Comparison of ENCODE assay signal across 21 cellular contexts in genomic region chr5:132204736-132205135, GRCh38. TPM values are rescaled to one million over a fixed set of nuclear protein-coding genes. Genes with fewer than 3 reads are reported as not detected.
DNase-seq lines count a peak whose midpoint lies in the region; ATAC-seq, FAIRE-seq and TF ChIP-seq lines count a peak whose summit lies in the region.
"Had no signal": no experiment of that assay in that cellular context is flagged by ENCODE, and none has a peak within 500 bp of the region (broad histone marks: within the 10 kb centered on the region; RNA-seq: fewer than 3 reads in every experiment).

No MANE protein-coding gene starts in this region.

- peaks cover 0 to 44% of the 10 kb centered on the region in 2 donors for H3K36me3 ChIP-seq in vagina
- peaks cover 12 to 56% of the 10 kb centered on the region in 2 experiments for H3K36me3 ChIP-seq in HepG2 (replicated peaks in 1 of 2; ENCODE audit: control insufficient read depth in 1 of 2, insufficient read depth in 2 of 2, low read length in 2 of 2)

- DNase-seq in natural killer cell treated with Interleukin-12 subunit alpha and Interleukin-12 subunit beta and Interleukin-15 and Interleukin-18, amount 100 ng/mL, for 72 hours (ENCODE audit: low spot score) = peak; percentile 41
- DNase-seq in natural killer cell (no peak), myocyte (ENCODE audit: low read depth) (peak; percentile 56), vagina (ENCODE audit: extremely low spot score in 2 of 2) (peak; percentile 54 to 79), kidney glomerular epithelial cell (lab: John Stamatoyannopoulos, UW) (no peak), HepG2 (ENCODE audit: low spot score) (no peak), GF-D8 (lab: John Stamatoyannopoulos, UW) (no peak)
- DNase-seq in activated CD8-positive, alpha-beta memory T cell treated with anti-CD3 and anti-CD28 coated beads, Interleukin-2, amount 50 U/mL, for 48 hours = peak; percentile 32
- DNase-seq: C1 segment of cervical spinal cord; CD8-positive, alpha-beta memory T cell; DMS79 treated with DMSO at 0.1 percent for 48 hours; NCI-H1105 treated with DMSO at 0.1 percent for 48 hours; NCI-H1694 treated with DMSO at 0.1 percent for 48 hours; NCI-H774; PC-3; RPMI8226 had no signal

- H3K9me3 ChIP-seq in vagina (no peaks in the 10 kb centered on the region), HepG2 (ENCODE audit: low read length) (no peaks in the 10 kb centered on the region)

- intact Hi-C loops in natural killer cell (cut with micrococcal nuclease) = no loop called here
- intact Hi-C loops in vagina (cut with DNase I) = no loop called here
- intact Hi-C loops in HepG2 (cut with micrococcal nuclease; ENCODE audit: unreplicated experiment) = no loop called here

- no peaks in the 10 kb centered on the region for H3K27me3 ChIP-seq in vagina
- H3K27me3 ChIP-seq in HepG2 (ENCODE audit: control insufficient read depth in 1 of 2, insufficient read depth in 2 of 2, low read length in 2 of 2) = no peaks in the 10 kb centered on the region

- no peaks in the 10 kb centered on the region for H3K36me3 Mint-ChIP-seq in natural killer cell treated with Interleukin-12 subunit alpha and Interleukin-12 subunit beta and Interleukin-15 and Interleukin-18, amount 100 ng/mL, for 72 hours
- H3K36me3 Mint-ChIP-seq in natural killer cell = no peaks in the 10 kb centered on the region
- H3K36me3 Mint-ChIP-seq: CD8-positive, alpha-beta memory T cell had no signal

- POLR2A ChIA-PET in HepG2 (lab: Yijun Ruan, JAX) = no interaction called here

- in situ Hi-C loops in HepG2 (cut with HindIII; ENCODE audit: extremely low pct_ligation_motif_present, low pct_unique_long_range_greater_than_20kb) = no loop called here

- no peak for FAIRE-seq in HepG2 (lab: Jason Lieb, UNC)
- FAIRE-seq: GM19239 had no signal

- no peak for TF ChIP-seq RAD21 in HepG2 (CRISPR knock-in tag; IDR thresholded peaks at IDR 0.05)

- no peak overlapping the region for H3K4me3 Mint-ChIP-seq in natural killer cell treated with Interleukin-12 subunit alpha and Interleukin-12 subunit beta and Interleukin-15 and Interleukin-18, amount 100 ng/mL, for 72 hours
- no peak overlapping the region for H3K4me3 Mint-ChIP-seq in natural killer cell
- H3K4me3 Mint-ChIP-seq: CD8-positive, alpha-beta memory T cell; GM23338 had no signal

- H3K4me3 ChIP-seq in vagina (no peak overlapping the region), HepG2 (replicated peaks in 1 of 3; ENCODE audit: insufficient read depth in 1 of 3, low read depth in 2 of 3, low read length in 3 of 3) (no peak overlapping the region)
- H3K4me3 ChIP-seq: GM23338 had no signal

- TF ChIP-seq EP300 in HepG2 (IDR thresholded peaks at IDR 0.05; ENCODE audit: low read depth in 2 of 2, low read length in 2 of 2) (no peak), HepG2 (CRISPR knock-in tag; IDR thresholded peaks at IDR 0.05; ENCODE audit: borderline replicate concordance) (no peak)

- H3K27ac ChIP-seq in vagina = no peak overlapping the region
- H3K27ac ChIP-seq in HepG2 (ENCODE audit: extremely low read length, insufficient read depth, low read length) = no peak overlapping the region

- TF ChIP-seq POLR2A in vagina (IDR thresholded peaks at IDR 0.05) = no peak
- TF ChIP-seq POLR2A in HepG2 (IDR thresholded peaks at IDR 0.05; ENCODE audit: insufficient read depth in 1 of 2, low read depth in 2 of 2, low read length in 2 of 2) = no peak

- H3K9me3 Mint-ChIP-seq in natural killer cell treated with Interleukin-12 subunit alpha and Interleukin-12 subunit beta and Interleukin-15 and Interleukin-18, amount 100 ng/mL, for 72 hours = no peaks in the 10 kb centered on the region
- H3K9me3 Mint-ChIP-seq in natural killer cell = no peaks in the 10 kb centered on the region
- H3K9me3 Mint-ChIP-seq: CD8-positive, alpha-beta memory T cell; GM23338 had no signal

- H3K4me2 ChIP-seq in HepG2 (ENCODE audit: low read depth, low read length) = no peak overlapping the region
- H3K4me2 ChIP-seq: GM23338 had no signal

- WGBS in HepG2 (ENCODE audit: low lambda C conversion rate) = no CpG with 5 or more reads among the region's 2 CpGs

- H3K4me1 ChIP-seq in vagina = peaks cover 13% of the 10 kb centered on the region
- no peaks in the 10 kb centered on the region for H3K4me1 ChIP-seq in HepG2 (ENCODE audit: insufficient read depth, low read length)

- BruUV-seq in HepG2 (replicated peaks; lab: Mats Ljungman, UMichigan) = no TSS peak

- CTCF ChIA-PET in HepG2 (lab: Yijun Ruan, JAX; ENCODE audit: low intra/inter-chr PET ratio, low total read pairs) = no interaction called here

- H3K27ac Mint-ChIP-seq in natural killer cell treated with Interleukin-12 subunit alpha and Interleukin-12 subunit beta and Interleukin-15 and Interleukin-18, amount 100 ng/mL, for 72 hours = no peak overlapping the region
- H3K27ac Mint-ChIP-seq in natural killer cell = peak overlapping the region in 1 of 2 donors; percentile 2
- H3K27ac Mint-ChIP-seq: CD8-positive, alpha-beta memory T cell; GM23338 had no signal

- H3K79me2 ChIP-seq in HepG2 (ENCODE audit: insufficient read depth, low read length) = no peaks in the 10 kb centered on the region

- peak; percentile 20 to 28 for ATAC-seq in natural killer cell treated with Interleukin-12 subunit alpha and Interleukin-12 subunit beta and Interleukin-15 and Interleukin-18, amount 100 ng/mL, for 72 hours
- ATAC-seq in natural killer cell = no peak
- no peak for ATAC-seq in HepG2
- ATAC-seq: GM23338, HCT116, PC-3 had no signal

- no peak overlapping the region for H3K9ac ChIP-seq in HepG2 (ENCODE audit: insufficient read depth, low read depth, low read length)

- H3K4me1 Mint-ChIP-seq in natural killer cell treated with Interleukin-12 subunit alpha and Interleukin-12 subunit beta and Interleukin-15 and Interleukin-18, amount 100 ng/mL, for 72 hours (ENCODE audit: low read depth in 2 of 2) = peaks cover 0 to 2% of the 10 kb centered on the region in 2 donors
- peaks cover 0 to 4% of the 10 kb centered on the region in 2 donors for H3K4me1 Mint-ChIP-seq in natural killer cell
- H3K4me1 Mint-ChIP-seq: CD8-positive, alpha-beta memory T cell had no signal

- no peak for TF ChIP-seq CTCF in natural killer cell (IDR thresholded peaks at IDR 0.05)
- no peak for TF ChIP-seq CTCF in vagina (IDR thresholded peaks at IDR 0.05)
- TF ChIP-seq CTCF in HepG2 (CRISPR knock-in tag; IDR thresholded peaks at IDR 0.05) = no peak

- H2AFZ ChIP-seq in HepG2 (ENCODE audit: low read length) = no peak overlapping the region
- H2AFZ ChIP-seq: GM23338 had no signal

- H4K20me1 ChIP-seq in HepG2 (ENCODE audit: insufficient read depth, low read length) = no peaks in the 10 kb centered on the region

- no peaks in the 10 kb centered on the region for H3K27me3 Mint-ChIP-seq in natural killer cell treated with Interleukin-12 subunit alpha and Interleukin-12 subunit beta and Interleukin-15 and Interleukin-18, amount 100 ng/mL, for 72 hours
- H3K27me3 Mint-ChIP-seq in natural killer cell (ENCODE audit: low read depth in 2 of 2) = peaks cover 8 to 10% of the 10 kb centered on the region in 2 donors

RNA-seq across cellular contexts. Expression of gene P4HA2, which starts 22.9 kb away (rescaled TPM):
- 10 to 100 TPM in 1 of 2 donors, 1 to 10 TPM in 1; 5.5 to 20.1 TPM for total RNA-seq in natural killer cell treated with Interleukin-12 subunit alpha and Interleukin-12 subunit beta and Interleukin-15 and Interleukin-18, amount 100 ng/mL, for 72 hours
- total RNA-seq in natural killer cell (under 1 TPM in 1 of 3 donors, not detected in 2; 0.20 TPM), myocyte (304 and 381 TPM in 2 replicates), vagina (42.0 TPM), HepG2 (2016; rRNA removed; fragmentation: Illumina TruSeq; extraction: Trizol) (16.5 and 37.7 TPM in 2 replicates)
- polyA plus RNA-seq in myocyte (2012) = 737 TPM
- total RNA-seq in HepG2 (2016; cell fraction: cytosol; rRNA removed; fragmentation: Illumina TruSeq; extraction: Trizol; ENCODE audit: low read depth) = 3.3 and 4.3 TPM in 2 replicates
- 14.1 and 38.3 TPM in 2 replicates for total RNA-seq in HepG2 (2016; cell fraction: insoluble cytoplasmic fraction; rRNA removed; fragmentation: Illumina TruSeq; extraction: Trizol)
- 7.5 and 8.0 TPM in 2 replicates for total RNA-seq in HepG2 (2016; cell fraction: membrane; rRNA removed; fragmentation: Illumina TruSeq; extraction: Trizol)
- 34.5 and 35.9 TPM in 2 replicates for total RNA-seq in HepG2 (2016; cell fraction: nucleus; rRNA removed; fragmentation: Illumina TruSeq; extraction: Trizol)
- 108 and 126 TPM in 2 replicates for polyA plus RNA-seq in HepG2 (2011; rRNA removed)
- polyA plus RNA-seq in HepG2 (2011; cell fraction: cytosol; rRNA removed) = 107 and 109 TPM in 2 replicates
- polyA plus RNA-seq in HepG2 (2011; cell fraction: nucleus; rRNA removed) = 62.4 and 67.9 TPM in 2 replicates
- polyA plus RNA-seq in HepG2 (2012) = 66.5 and 86.6 TPM in 2 replicates
- 2.8 and 3.4 TPM in 2 replicates for polyA plus RNA-seq in HepG2 (2016; cell fraction: cytosol; fragmentation: Illumina TruSeq; extraction: Trizol; ENCODE audit: low read depth)
- 12.5 and 14.6 TPM in 2 replicates for polyA plus RNA-seq in HepG2 (2016; cell fraction: insoluble cytoplasmic fraction; fragmentation: Illumina TruSeq; extraction: Trizol; ENCODE audit: low read depth)
- polyA plus RNA-seq in HepG2 (2016; cell fraction: membrane; fragmentation: Illumina TruSeq; extraction: Trizol; ENCODE audit: low read depth) = 4.7 and 5.3 TPM in 2 replicates
- polyA plus RNA-seq in HepG2 (2016; cell fraction: nucleus; fragmentation: Illumina TruSeq; extraction: Trizol; ENCODE audit: insufficient read depth, low read depth) = 38.2 and 45.7 TPM in 2 replicates
- 34.7 and 158 TPM in 2 replicates for polyA minus RNA-seq in HepG2 (2011; rRNA and poly(A)+ RNA removed; ENCODE audit: low replicate concordance)
- polyA minus RNA-seq in HepG2 (2011; cell fraction: cytosol; rRNA and poly(A)+ RNA removed) = 44.8 and 53.1 TPM in 2 replicates
- polyA minus RNA-seq in HepG2 (2011; cell fraction: nucleus; rRNA and poly(A)+ RNA removed) = 40.5 and 41.8 TPM in 2 replicates
- polyA plus RNA-seq: CD8-positive, alpha-beta memory T cell had no signal

RNA-seq across cellular contexts. Expression of gene PDLIM4, which starts 52.8 kb away (rescaled TPM):
- total RNA-seq in natural killer cell treated with Interleukin-12 subunit alpha and Interleukin-12 subunit beta and Interleukin-15 and Interleukin-18, amount 100 ng/mL, for 72 hours = not detected
- total RNA-seq in natural killer cell (not detected), myocyte (220 and 230 TPM in 2 replicates), vagina (76.4 TPM), HepG2 (2016; rRNA removed; fragmentation: Illumina TruSeq; extraction: Trizol) (0.80 and 1.1 TPM in 2 replicates)
- 371 TPM for polyA plus RNA-seq in myocyte (2012)
- total RNA-seq in HepG2 (2016; cell fraction: cytosol; rRNA removed; fragmentation: Illumina TruSeq; extraction: Trizol; ENCODE audit: low read depth) = 0.44 and 0.81 TPM in 2 replicates
- 1.1 and 1.2 TPM in 2 replicates for total RNA-seq in HepG2 (2016; cell fraction: insoluble cytoplasmic fraction; rRNA removed; fragmentation: Illumina TruSeq; extraction: Trizol)
- 0.76 and 0.93 TPM in 2 replicates for total RNA-seq in HepG2 (2016; cell fraction: membrane; rRNA removed; fragmentation: Illumina TruSeq; extraction: Trizol)
- total RNA-seq in HepG2 (2016; cell fraction: nucleus; rRNA removed; fragmentation: Illumina TruSeq; extraction: Trizol) = 0.38 and 0.56 TPM in 2 replicates
- polyA plus RNA-seq in HepG2 (2011; rRNA removed) = 2.3 and 2.5 TPM in 2 replicates
- 1.2 and 3.5 TPM in 2 replicates for polyA plus RNA-seq in HepG2 (2011; cell fraction: cytosol; rRNA removed)
- 5.9 and 8.0 TPM in 2 replicates for polyA plus RNA-seq in HepG2 (2011; cell fraction: nucleus; rRNA removed)
- polyA plus RNA-seq in HepG2 (2012) = 1.4 and 1.7 TPM in 2 replicates
- polyA plus RNA-seq in HepG2 (2016; cell fraction: cytosol; fragmentation: Illumina TruSeq; extraction: Trizol; ENCODE audit: low read depth) = 0.28 and 0.49 TPM in 2 replicates
- polyA plus RNA-seq in HepG2 (2016; cell fraction: insoluble cytoplasmic fraction; fragmentation: Illumina TruSeq; extraction: Trizol; ENCODE audit: low read depth) = 2.1 and 2.4 TPM in 2 replicates
- 0.43 and 0.85 TPM in 2 replicates for polyA plus RNA-seq in HepG2 (2016; cell fraction: membrane; fragmentation: Illumina TruSeq; extraction: Trizol; ENCODE audit: low read depth)
- polyA plus RNA-seq in HepG2 (2016; cell fraction: nucleus; fragmentation: Illumina TruSeq; extraction: Trizol; ENCODE audit: insufficient read depth, low read depth) = 0.97 and 2.5 TPM in 2 replicates
- polyA minus RNA-seq in HepG2 (2011; rRNA and poly(A)+ RNA removed; ENCODE audit: low replicate concordance) = 0.77 and 0.94 TPM in 2 replicates
- 1.1 and 1.3 TPM in 2 replicates for polyA minus RNA-seq in HepG2 (2011; cell fraction: cytosol; rRNA and poly(A)+ RNA removed)
- polyA minus RNA-seq in HepG2 (2011; cell fraction: nucleus; rRNA and poly(A)+ RNA removed) = 0.87 and 1.4 TPM in 2 replicates
- total RNA-seq: G401, NCI-H460 had no signal
- polyA plus RNA-seq: CD8-positive, alpha-beta memory T cell had no signal

Comparison
In these comparisons a context has a peak if more than half of its experiments do, and no peak if none do; other contexts are left out.
1. ATAC-seq: peak in natural killer cell treated with Interleukin-12 subunit alpha and Interleukin-12 subunit beta and Interleukin-15 and Interleukin-18, amount 100 ng/mL, for 72 hours (2 of 2); none in natural killer cell (0 of 3) and HepG2 (single experiment).
2. DNase-seq: peak in natural killer cell treated with Interleukin-12 subunit alpha and Interleukin-12 subunit beta and Interleukin-15 and Interleukin-18, amount 100 ng/mL, for 72 hours (single experiment), activated CD8-positive, alpha-beta memory T cell treated with anti-CD3 and anti-CD28 coated beads, Interleukin-2, amount 50 U/mL, for 48 hours (single experiment), myocyte (single experiment) and vagina (2 of 2); none in natural killer cell (single experiment), kidney glomerular epithelial cell (single experiment), HepG2 (single experiment) and GF-D8 (single experiment).
3. RNA of gene PDLIM4, which starts 52.8 kb away (total RNA-seq): 220 to 230 TPM in myocyte and 76.4 TPM in vagina (single experiment); 0.38 to 1.2 TPM in HepG2, not detected in natural killer cell treated with Interleukin-12 subunit alpha and Interleukin-12 subunit beta and Interleukin-15 and Interleukin-18, amount 100 ng/mL, for 72 hours and not detected in natural killer cell; every median in the first group is over 10 times any median in the second.